ENCODE assay signal across 25 cellular contexts in genomic region chr4:41405464-41405863, GRCh38.
"Had no signal": no experiment of that assay in that cellular context is flagged by ENCODE, and none has a peak within 500 bp of the region (broad histone marks: within the 10 kb centered on the region; RNA-seq: fewer than 3 reads in every experiment).

No MANE protein-coding gene starts in this region.

- H3K27me3 Mint-ChIP-seq: activated CD4-positive, alpha-beta T cell treated with anti-CD3 and anti-CD28 coated beads, Interleukin-2, amount 10 ng/mL, durations not matched to agents 7 days and 5 days; activated CD8-positive, alpha-beta memory T cell treated with anti-CD3 and anti-CD28 coated beads, Interleukin-2, amount 10 ng/mL, durations not matched to agents 7 days and 5 days; activated CD8-positive, alpha-beta T cell treated with anti-CD3 and anti-CD28 coated beads for 36 hours; natural killer cell treated with Interleukin-12 subunit alpha and Interleukin-12 subunit beta and Interleukin-15 and Interleukin-18, amount 100 ng/mL, for 72 hours had no signal

- H3K4me2 ChIP-seq: smooth muscle cell had no signal

- H3K36me3 Mint-ChIP-seq: activated CD8-positive, alpha-beta memory T cell treated with anti-CD3 and anti-CD28 coated beads, Interleukin-2, amount 10 ng/mL, durations not matched to agents 7 days and 5 days; activated naive CD4-positive, alpha-beta T cell treated with anti-CD3 and anti-CD28 coated beads, Interleukin-2, amount 50 U/mL, for 72 hours; natural killer cell treated with Interleukin-12 subunit alpha and Interleukin-12 subunit beta and Interleukin-15 and Interleukin-18, amount 100 ng/mL, for 72 hours had no signal

- H3K4me3 ChIP-seq: left ventricle myocardium inferior, smooth muscle cell had no signal

- H3K9me3 ChIP-seq: ascending aorta, left ventricle myocardium inferior had no signal

- H3K27me3 ChIP-seq: ascending aorta, brain microvascular endothelial cell had no signal

- H3K27ac ChIP-seq: brain microvascular endothelial cell, left ventricle myocardium inferior, WERI-Rb-1 had no signal

- H3K4me1 Mint-ChIP-seq: activated CD4-positive, alpha-beta T cell treated with anti-CD3 and anti-CD28 coated beads, Interleukin-2, amount 10 ng/mL, durations not matched to agents 7 days and 5 days; activated CD8-positive, alpha-beta memory T cell treated with anti-CD3 and anti-CD28 coated beads, Interleukin-2, amount 10 ng/mL, durations not matched to agents 7 days and 5 days had no signal

- ATAC-seq: activated CD8-positive, alpha-beta memory T cell treated with anti-CD3 and anti-CD28 coated beads, Interleukin-2, amount 10 ng/mL, durations not matched to agents 7 days and 5 days; activated CD8-positive, alpha-beta T cell treated with anti-CD3 and anti-CD28 coated beads for 36 hours; activated naive CD4-positive, alpha-beta T cell treated with anti-CD3 and anti-CD28 coated beads, Interleukin-2, amount 50 U/mL, for 72 hours; natural killer cell treated with Interleukin-12 subunit alpha and Interleukin-12 subunit beta and Interleukin-15 and Interleukin-18, amount 100 ng/mL, for 72 hours; sciatic nerve; stimulated activated naive CD8-positive, alpha-beta T cell treated with anti-CD3 and anti-CD28 coated beads, Interleukin-15, Interleukin-2, amounts not matched to agents 100 U/mL and 50 U/mL, for 24 hours had no signal

- H3K27ac Mint-ChIP-seq: activated CD4-positive, alpha-beta T cell treated with anti-CD3 and anti-CD28 coated beads, Interleukin-2, amount 10 ng/mL, durations not matched to agents 7 days and 5 days; activated CD8-positive, alpha-beta memory T cell treated with anti-CD3 and anti-CD28 coated beads, Interleukin-2, amount 10 ng/mL, durations not matched to agents 7 days and 5 days; activated CD8-positive, alpha-beta T cell treated with anti-CD3 and anti-CD28 coated beads for 36 hours; activated naive CD4-positive, alpha-beta T cell treated with anti-CD3 and anti-CD28 coated beads, Interleukin-2, amount 50 U/mL, for 72 hours; natural killer cell treated with Interleukin-12 subunit alpha and Interleukin-12 subunit beta and Interleukin-15 and Interleukin-18, amount 100 ng/mL, for 72 hours; T-helper 1 cell treated with Interleukin-12 subunit alpha and Interleukin-12 subunit beta and Interleukin-4 antibody, amounts not matched to agents 30 μg/mL and 1 μg/mL, for 36 hours had no signal

- H3K36me3 ChIP-seq: ascending aorta, brain microvascular endothelial cell, left ventricle myocardium inferior, WERI-Rb-1 had no signal

- H3K4me3 Mint-ChIP-seq: activated CD4-positive, alpha-beta T cell treated with anti-CD3 and anti-CD28 coated beads, Interleukin-2, amount 10 ng/mL, durations not matched to agents 7 days and 5 days; activated CD8-positive, alpha-beta memory T cell treated with anti-CD3 and anti-CD28 coated beads, Interleukin-2, amount 10 ng/mL, durations not matched to agents 7 days and 5 days; activated CD8-positive, alpha-beta T cell treated with anti-CD3 and anti-CD28 coated beads for 36 hours; natural killer cell treated with Interleukin-12 subunit alpha and Interleukin-12 subunit beta and Interleukin-15 and Interleukin-18, amount 100 ng/mL, for 72 hours; T-helper 1 cell treated with Interleukin-12 subunit alpha and Interleukin-12 subunit beta and Interleukin-4 antibody, amounts not matched to agents 30 μg/mL and 1 μg/mL, for 36 hours had no signal

- H3K9me3 Mint-ChIP-seq: activated CD4-positive, alpha-beta T cell treated with anti-CD3 and anti-CD28 coated beads, Interleukin-2, amount 10 ng/mL, durations not matched to agents 7 days and 5 days; T-helper 1 cell treated with Interleukin-12 subunit alpha and Interleukin-12 subunit beta and Interleukin-4 antibody, amounts not matched to agents 30 μg/mL and 1 μg/mL, for 36 hours had no signal

- DNase-seq: activated CD4-positive, alpha-beta T cell treated with anti-CD3 and anti-CD28 coated beads, Interleukin-2, amount 10 ng/mL, durations not matched to agents 7 days and 5 days; activated CD4-positive, CD25-positive, alpha-beta regulatory T cell treated with anti-CD3 and anti-CD28 coated beads, Interleukin-2, amount 50 U/mL, for 72 hours; activated CD8-positive, alpha-beta memory T cell treated with anti-CD3 and anti-CD28 coated beads, Interleukin-2, amount 10 ng/mL, durations not matched to agents 7 days and 5 days; activated CD8-positive, alpha-beta T cell treated with anti-CD3 and anti-CD28 coated beads for 36 hours; brain microvascular endothelial cell; caudate nucleus; dermis blood vessel endothelial cell; effector CD8-positive, alpha-beta T cell; foreskin melanocyte; glutamatergic neuron; hypothalamus; left ventricle myocardium inferior; mammary epithelial cell; midbrain; occipital lobe; stimulated activated CD4-positive, alpha-beta T cell treated with anti-CD3 and anti-CD28 coated beads, Interleukin-4, amount 100 ng/mL, for 1 hour; stimulated activated naive CD8-positive, alpha-beta T cell treated with anti-CD3 and anti-CD28 coated beads, Interleukin-15, Interleukin-2, amounts not matched to agents 100 U/mL and 50 U/mL, for 24 hours; T1000; WERI-Rb-1 had no signal
